17 cellular contexts compared by ENCODE assay signal in the genomic region with DNA sequence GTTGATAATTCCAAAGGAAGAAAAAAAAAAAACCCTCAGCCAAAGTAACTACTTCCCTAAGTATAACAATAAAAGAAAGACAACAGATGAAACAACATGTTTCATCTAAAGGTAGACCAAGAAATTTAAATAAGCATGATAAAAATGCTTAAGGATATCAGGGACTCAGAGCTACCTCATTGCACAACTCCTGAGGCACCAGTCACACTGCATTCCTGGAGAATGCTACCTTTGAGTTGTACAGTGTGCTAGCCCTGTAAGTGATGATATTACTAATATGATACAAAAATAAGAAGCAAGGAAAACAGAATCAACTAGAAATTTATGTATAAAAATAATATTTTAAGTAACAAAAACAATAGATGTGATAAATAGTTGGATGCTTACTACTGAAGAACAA. TPM values are rescaled to one million over a fixed set of nuclear protein-coding genes. Genes with fewer than 3 reads are reported as not detected.
DNase-seq lines count a peak whose midpoint lies in the region; ATAC-seq and TF ChIP-seq lines count a peak whose summit lies in the region.
"Had no signal": no experiment of that assay in that cellular context is flagged by ENCODE, and none has a peak within 500 bp of the region (broad histone marks: within the 10 kb centered on the region; RNA-seq: fewer than 3 reads in every experiment).

No MANE protein-coding gene starts in this region.

- H3K4me1 ChIP-seq in HCT116 (ENCODE audit: control insufficient read depth in 1 of 2, insufficient read depth in 2 of 2, low read length in 2 of 2), result peaks cover 0 to 13% of the 10 kb centered on the region in 2 experiments; a peak in 2 of 4 replicates
- peaks cover 14% of the 10 kb centered on the region; the same call in 1 of the 2 replicates for H3K4me1 ChIP-seq in PC-9 (replicated peaks; ENCODE audit: insufficient read depth)
- peaks cover 0 to 5% of the 10 kb centered on the region in 2 experiments for H3K4me1 ChIP-seq in trophoblast cell (ENCODE audit: control insufficient read depth in 1 of 2, insufficient read depth in 2 of 2, low read length in 2 of 2)
- H3K4me1 ChIP-seq in BE2C, result no peaks in the 10 kb centered on the region; the same call in 1 of the 2 replicates

- no peak overlapping the region for H4K91ac ChIP-seq in trophoblast cell (ENCODE audit: low read depth, low read length)

- H2AFZ ChIP-seq in HCT116 (ENCODE audit: low read depth, low read length, poor library complexity, severe bottlenecking) (no peak overlapping the region), PC-9 (no peak overlapping the region), trophoblast cell (ENCODE audit: insufficient read depth, low read length, poor library complexity) (no peak overlapping the region)

- H2BK120ac ChIP-seq in trophoblast cell (ENCODE audit: insufficient read depth, low read length, poor library complexity), result no peak overlapping the region

- RAD21 ChIA-PET in HCT116 (lab: Charles Lee; ENCODE audit: low non-redundant PET in 1 of 2, low total read pairs in 2 of 2, uncharacterized antibody in 2 of 2, unreplicated experiment in 2 of 2), result no interaction called here

- no peak overlapping the region for H3K23ac ChIP-seq in trophoblast cell (ENCODE audit: low read length)

- H4K8ac ChIP-seq in trophoblast cell (ENCODE audit: low read depth, low read length), result no peak overlapping the region

- no peak overlapping the region for H3K14ac ChIP-seq in trophoblast cell (ENCODE audit: low read length)

- H3K27ac Mint-ChIP-seq in glutamatergic neuron (ENCODE audit: unreplicated experiment), result no peak overlapping the region
- H3K27ac Mint-ChIP-seq: CD4-positive, alpha-beta T cell had no signal

- H3K4me2 ChIP-seq in HCT116 (ENCODE audit: low read length) (no peak overlapping the region), PC-9 (no peak overlapping the region), trophoblast cell (ENCODE audit: low read length) (no peak overlapping the region)

- ATAC-seq in HCT116, result no peak
- ATAC-seq: GM12878 had no signal

- H4K12ac ChIP-seq in trophoblast cell (ENCODE audit: low read depth, low read length), result no peak overlapping the region

- no peak for TF ChIP-seq RAD21 in HCT116 (IDR thresholded peaks at IDR 0.05; ENCODE audit: low read depth)

- H4K20me1 ChIP-seq in HCT116 (ENCODE audit: insufficient read depth), result no peaks in the 10 kb centered on the region
- no peaks in the 10 kb centered on the region for H4K20me1 ChIP-seq in PC-9 (ENCODE audit: insufficient read depth)

- POLR2A ChIA-PET in HCT116 (lab: Charles Lee), result no interaction called here
- POLR2A ChIA-PET in PC-9 (lab: Charles Lee; ENCODE audit: unreplicated experiment), result no interaction called here

- no TSS peak for BruUV-seq in HCT116 (replicated peaks; lab: Mats Ljungman, UMichigan)
- BruUV-seq in PC-9 (replicated peaks; lab: Mats Ljungman, UMichigan), result no TSS peak

- H3F3A ChIP-seq in PC-9 (ENCODE audit: insufficient read depth, low read depth), result peaks cover 11% of the 10 kb centered on the region; the same call in 1 of the 2 replicates

- H3K9me3 Mint-ChIP-seq in glutamatergic neuron (ENCODE audit: unreplicated experiment), result no peaks in the 10 kb centered on the region
- H3K9me3 Mint-ChIP-seq: CD4-positive, alpha-beta T cell had no signal

- H3K36me3 ChIP-seq in HCT116 (ENCODE audit: control insufficient read depth in 1 of 2, insufficient read depth in 2 of 2, low read length in 2 of 2) (no peaks in the 10 kb centered on the region), PC-9 (ENCODE audit: low read depth) (no peaks in the 10 kb centered on the region), trophoblast cell (ENCODE audit: control insufficient read depth in 1 of 2, insufficient read depth in 2 of 2, low read length in 2 of 2) (no peaks in the 10 kb centered on the region), BE2C (no peaks in the 10 kb centered on the region)

- no peak for TF ChIP-seq POLR2A in HCT116 (IDR thresholded peaks at IDR 0.05; ENCODE audit: borderline replicate concordance, extremely low read depth, insufficient read depth, insufficient read length)

- no peaks in the 10 kb centered on the region for H3K4me1 Mint-ChIP-seq in glutamatergic neuron (ENCODE audit: low read depth, unreplicated experiment)

- H3K9me2 ChIP-seq in HCT116 (ENCODE audit: insufficient read depth), result no peaks in the 10 kb centered on the region
- no peaks in the 10 kb centered on the region for H3K9me2 ChIP-seq in PC-9 (ENCODE audit: insufficient read depth)

- DNase-seq in HCT116 (ENCODE audit: low read depth, low spot score), result no peak
- DNase-seq in PC-9, result peak; percentile 32 to 79
- DNase-seq in epithelial cell of prostate (ENCODE audit: low read depth, low spot score), result peak; percentile 29
- DNase-seq in trophoblast cell, result peak; percentile 90 to 96
- DNase-seq in BE2C, result no peak
- DNase-seq in NCI-H2029 (lab: John Stamatoyannopoulos, UW), result no peak
- DNase-seq in foreskin fibroblast, result no peak
- DNase-seq in glutamatergic neuron, result no peak
- DNase-seq: ACHN; C1 segment of cervical spinal cord; CD4-positive, alpha-beta T cell; DMS79 had no signal

- H3K79me2 ChIP-seq in HCT116 (ENCODE audit: insufficient read depth, low read length) (no peaks in the 10 kb centered on the region), PC-9 (ENCODE audit: low read depth) (no peaks in the 10 kb centered on the region), trophoblast cell (ENCODE audit: control insufficient read depth, insufficient read depth, low read length, poor library complexity) (no peaks in the 10 kb centered on the region)

- no peak overlapping the region for H2BK5ac ChIP-seq in trophoblast cell (ENCODE audit: low read depth, low read length, poor library complexity)

- TF ChIP-seq CTCF in HCT116 (IDR thresholded peaks at IDR 0.05 in 2 of 3, conservative IDR thresholded peaks at IDR 0.05 in 1 of 3; ENCODE audit: borderline replicate concordance in 1 of 3, insufficient read depth in 1 of 3, low read depth in 2 of 3, low read length in 2 of 3), result no peak
- no peak for TF ChIP-seq CTCF in PC-9 (conservative IDR thresholded peaks at IDR 0.05)
- TF ChIP-seq CTCF in BE2C (IDR thresholded peaks at IDR 0.05; ENCODE audit: low read depth, low read length), result no peak
- TF ChIP-seq CTCF in foreskin fibroblast (IDR thresholded peaks at IDR 0.05; ENCODE audit: low read depth, low read length), result no peak
- no peak for TF ChIP-seq CTCF in glutamatergic neuron (IDR thresholded peaks at IDR 0.05; ENCODE audit: partially characterized antibody, unreplicated experiment)

- H3K4me3 ChIP-seq in HCT116 (replicated peaks in 1 of 2; ENCODE audit: low read depth in 1 of 2, low read length in 2 of 2) (no peak overlapping the region), PC-9 (no peak overlapping the region), trophoblast cell (ENCODE audit: low read depth, low read length) (no peak overlapping the region), BE2C (ENCODE audit: low read depth, low read length) (no peak overlapping the region), foreskin fibroblast (ENCODE audit: low read depth in 1 of 2, low read length in 2 of 2) (no peak overlapping the region)
- H3K4me3 ChIP-seq: GM12878 had no signal

- H3K27me3 ChIP-seq in HCT116 (ENCODE audit: insufficient read depth, low read length) (no peaks in the 10 kb centered on the region), PC-9 (ENCODE audit: insufficient read depth, low read depth) (no peaks in the 10 kb centered on the region), trophoblast cell (ENCODE audit: insufficient read depth, low read length) (no peaks in the 10 kb centered on the region), BE2C (no peaks in the 10 kb centered on the region)

- no peak overlapping the region for H3K27ac ChIP-seq in HCT116 (ENCODE audit: low read depth, low read length)
- H3K27ac ChIP-seq in PC-9, result no peak overlapping the region
- H3K27ac ChIP-seq in epithelial cell of prostate, result peak overlapping the region; percentile 31
- H3K27ac ChIP-seq in trophoblast cell (ENCODE audit: low read depth, low read length), result no peak overlapping the region
- H3K27ac ChIP-seq: HL-60 had no signal

- no peaks in the 10 kb centered on the region for H3K27me3 Mint-ChIP-seq in glutamatergic neuron (ENCODE audit: unreplicated experiment)

- H2BK12ac ChIP-seq in trophoblast cell (ENCODE audit: low read length), result no peak overlapping the region

- CTCF ChIA-PET in HCT116 (lab: Charles Lee) (no interaction called here), PC-9 (lab: Charles Lee) (no interaction called here)

- H3K18ac ChIP-seq in trophoblast cell (ENCODE audit: low read length), result no peak overlapping the region

- no peak overlapping the region for H3K9ac ChIP-seq in HCT116 (ENCODE audit: low read length)
- no peak overlapping the region for H3K9ac ChIP-seq in trophoblast cell (ENCODE audit: low read length)

- H3K9me3 ChIP-seq in HCT116 (ENCODE audit: control insufficient read depth in 1 of 2, insufficient read depth in 1 of 2, low read depth in 1 of 2, low read length in 2 of 2) (no peaks in the 10 kb centered on the region), PC-9 (ENCODE audit: insufficient read depth, low read depth) (no peaks in the 10 kb centered on the region), trophoblast cell (ENCODE audit: insufficient read depth, low read depth, low read length) (peaks cover 1% of the 10 kb centered on the region), BE2C (no peaks in the 10 kb centered on the region; the same call in 1 of the 2 replicates)

- no peak overlapping the region for H2AK5ac ChIP-seq in trophoblast cell (ENCODE audit: low read length)

- intact Hi-C loops in HCT116 (cut with micrococcal nuclease), result no loop called here
- intact Hi-C loops in PC-9 (cut with micrococcal nuclease; ENCODE audit: unreplicated experiment), result no loop called here

- H3K4me3 Mint-ChIP-seq in glutamatergic neuron (ENCODE audit: unreplicated experiment), result no peak overlapping the region
- H3K4me3 Mint-ChIP-seq: CD4-positive, alpha-beta T cell had no signal

- H3K79me1 ChIP-seq in trophoblast cell (ENCODE audit: low read length), result peaks cover 4% of the 10 kb centered on the region

- peaks cover 7% of the 10 kb centered on the region for H3K36me3 Mint-ChIP-seq in glutamatergic neuron (ENCODE audit: unreplicated experiment)

- no peak overlapping the region for H3K4ac ChIP-seq in trophoblast cell (ENCODE audit: low read depth, low read length)

TF ChIP-seq in HCT116, 20 proteins besides CTCF, POLR2A, EP300 and RAD21:
- no peak for TF ChIP-seq SRF (IDR thresholded peaks at IDR 0.05; ENCODE audit: low read depth)
- TF ChIP-seq FOSL1 (IDR thresholded peaks at IDR 0.05; ENCODE audit: low read depth), result no peak
- TF ChIP-seq CEBPB (IDR thresholded peaks at IDR 0.05; ENCODE audit: low read depth), result 0 out of 2 replicates have a peak, but pooled peaks have one; percentile 30
- no peak for TF ChIP-seq CBX3 (IDR thresholded peaks at IDR 0.05; ENCODE audit: low read depth)
- TF ChIP-seq ZNF274 (IDR thresholded peaks at IDR 0.05; ENCODE audit: low read depth, low read length), result no peak

RNA-seq across cellular contexts. Expression of gene C7orf33, which starts 29.5 kb away (rescaled TPM):
- not detected for total RNA-seq in HCT116 (2021; ENCODE audit: unreplicated experiment)
- not detected in 2 replicates for polyA plus RNA-seq in HCT116 (2012)
- not detected in 2 replicates for total RNA-seq in PC-9 (2021)
- polyA plus RNA-seq in trophoblast cell (2013), result 0.10 TPM in 1 of 2 replicates, not detected in the other
- not detected for polyA plus RNA-seq in BE2C (2012; ENCODE audit: insufficient read depth, insufficient read length, low read depth)
- not detected for total RNA-seq in glutamatergic neuron (ENCODE audit: unreplicated experiment)
- total RNA-seq: A172; CD4-positive, alpha-beta T cell; G401; GM12878; H4 had no signal
- polyA plus RNA-seq: GM12878 had no signal

Comparison
In these comparisons a context has a peak if more than half of its experiments do, and no peak if none do; other contexts are left out.
1. DNase-seq: peak in PC-9 (2 of 2), epithelial cell of prostate (single experiment) and trophoblast cell (2 of 2); none in HCT116 (single experiment), BE2C (single experiment), NCI-H2029 (single experiment), foreskin fibroblast (0 of 2) and glutamatergic neuron (single experiment).